ENCODE assay signal across 2 cellular contexts in the genomic region with DNA sequence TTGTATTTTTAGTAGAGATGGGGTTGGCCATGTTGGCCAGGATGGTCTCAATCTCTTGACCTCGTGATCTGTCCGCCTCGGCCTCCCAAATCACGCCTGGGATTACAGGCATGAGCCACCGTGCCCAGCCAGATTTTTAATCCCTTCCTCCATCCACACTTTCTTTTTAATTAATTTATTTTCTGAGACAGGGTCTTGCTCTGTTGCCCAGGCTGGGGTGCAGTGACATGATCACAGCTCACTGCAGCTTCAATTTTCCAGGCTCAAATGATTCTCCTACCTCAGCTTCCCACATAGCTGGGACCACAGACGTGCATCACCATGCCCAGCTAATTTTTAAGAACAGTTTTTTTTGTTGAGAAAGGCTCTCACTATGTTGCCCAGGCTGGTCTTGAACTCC.
TF ChIP-seq lines count a peak whose summit lies in the region.

No MANE protein-coding gene starts in this region.

TF ChIP-seq in GM23338, 12 proteins besides CTCF, POLR2A, EP300 and RAD21 (continues in another document):
- TF ChIP-seq, protein P1, sequence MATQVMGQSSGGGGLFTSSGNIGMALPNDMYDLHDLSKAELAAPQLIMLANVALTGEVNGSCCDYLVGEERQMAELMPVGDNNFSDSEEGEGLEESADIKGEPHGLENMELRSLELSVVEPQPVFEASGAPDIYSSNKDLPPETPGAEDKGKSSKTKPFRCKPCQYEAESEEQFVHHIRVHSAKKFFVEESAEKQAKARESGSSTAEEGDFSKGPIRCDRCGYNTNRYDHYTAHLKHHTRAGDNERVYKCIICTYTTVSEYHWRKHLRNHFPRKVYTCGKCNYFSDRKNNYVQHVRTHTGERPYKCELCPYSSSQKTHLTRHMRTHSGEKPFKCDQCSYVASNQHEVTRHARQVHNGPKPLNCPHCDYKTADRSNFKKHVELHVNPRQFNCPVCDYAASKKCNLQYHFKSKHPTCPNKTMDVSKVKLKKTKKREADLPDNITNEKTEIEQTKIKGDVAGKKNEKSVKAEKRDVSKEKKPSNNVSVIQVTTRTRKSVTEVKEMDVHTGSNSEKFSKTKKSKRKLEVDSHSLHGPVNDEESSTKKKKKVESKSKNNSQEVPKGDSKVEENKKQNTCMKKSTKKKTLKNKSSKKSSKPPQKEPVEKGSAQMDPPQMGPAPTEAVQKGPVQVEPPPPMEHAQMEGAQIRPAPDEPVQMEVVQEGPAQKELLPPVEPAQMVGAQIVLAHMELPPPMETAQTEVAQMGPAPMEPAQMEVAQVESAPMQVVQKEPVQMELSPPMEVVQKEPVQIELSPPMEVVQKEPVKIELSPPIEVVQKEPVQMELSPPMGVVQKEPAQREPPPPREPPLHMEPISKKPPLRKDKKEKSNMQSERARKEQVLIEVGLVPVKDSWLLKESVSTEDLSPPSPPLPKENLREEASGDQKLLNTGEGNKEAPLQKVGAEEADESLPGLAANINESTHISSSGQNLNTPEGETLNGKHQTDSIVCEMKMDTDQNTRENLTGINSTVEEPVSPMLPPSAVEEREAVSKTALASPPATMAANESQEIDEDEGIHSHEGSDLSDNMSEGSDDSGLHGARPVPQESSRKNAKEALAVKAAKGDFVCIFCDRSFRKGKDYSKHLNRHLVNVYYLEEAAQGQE (IDR thresholded peaks at IDR 0.05; ENCODE audit: unreplicated experiment), result no peak
- TF ChIP-seq JUNB (IDR thresholded peaks at IDR 0.05; ENCODE audit: unreplicated experiment), result no peak
- TF ChIP-seq STAT1 (IDR thresholded peaks at IDR 0.05; ENCODE audit: unreplicated experiment), result no peak
- TF ChIP-seq, protein P2, sequence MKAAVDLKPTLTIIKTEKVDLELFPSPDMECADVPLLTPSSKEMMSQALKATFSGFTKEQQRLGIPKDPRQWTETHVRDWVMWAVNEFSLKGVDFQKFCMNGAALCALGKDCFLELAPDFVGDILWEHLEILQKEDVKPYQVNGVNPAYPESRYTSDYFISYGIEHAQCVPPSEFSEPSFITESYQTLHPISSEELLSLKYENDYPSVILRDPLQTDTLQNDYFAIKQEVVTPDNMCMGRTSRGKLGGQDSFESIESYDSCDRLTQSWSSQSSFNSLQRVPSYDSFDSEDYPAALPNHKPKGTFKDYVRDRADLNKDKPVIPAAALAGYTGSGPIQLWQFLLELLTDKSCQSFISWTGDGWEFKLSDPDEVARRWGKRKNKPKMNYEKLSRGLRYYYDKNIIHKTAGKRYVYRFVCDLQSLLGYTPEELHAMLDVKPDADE (IDR thresholded peaks at IDR 0.05), result no peak
- TF ChIP-seq POLR2AphosphoS5 (IDR thresholded peaks at IDR 0.05; ENCODE audit: low read depth), result no peak
- no peak for TF ChIP-seq CREB1 (CRISPR knock-in tag; IDR thresholded peaks at IDR 0.05; ENCODE audit: low read depth)
- TF ChIP-seq NANOG (IDR thresholded peaks at IDR 0.05; ENCODE audit: borderline replicate concordance), result no peak
- TF ChIP-seq ZNF331 (CRISPR knock-in tag; IDR thresholded peaks at IDR 0.05; ENCODE audit: low read depth), result no peak
- TF ChIP-seq, protein P3, sequence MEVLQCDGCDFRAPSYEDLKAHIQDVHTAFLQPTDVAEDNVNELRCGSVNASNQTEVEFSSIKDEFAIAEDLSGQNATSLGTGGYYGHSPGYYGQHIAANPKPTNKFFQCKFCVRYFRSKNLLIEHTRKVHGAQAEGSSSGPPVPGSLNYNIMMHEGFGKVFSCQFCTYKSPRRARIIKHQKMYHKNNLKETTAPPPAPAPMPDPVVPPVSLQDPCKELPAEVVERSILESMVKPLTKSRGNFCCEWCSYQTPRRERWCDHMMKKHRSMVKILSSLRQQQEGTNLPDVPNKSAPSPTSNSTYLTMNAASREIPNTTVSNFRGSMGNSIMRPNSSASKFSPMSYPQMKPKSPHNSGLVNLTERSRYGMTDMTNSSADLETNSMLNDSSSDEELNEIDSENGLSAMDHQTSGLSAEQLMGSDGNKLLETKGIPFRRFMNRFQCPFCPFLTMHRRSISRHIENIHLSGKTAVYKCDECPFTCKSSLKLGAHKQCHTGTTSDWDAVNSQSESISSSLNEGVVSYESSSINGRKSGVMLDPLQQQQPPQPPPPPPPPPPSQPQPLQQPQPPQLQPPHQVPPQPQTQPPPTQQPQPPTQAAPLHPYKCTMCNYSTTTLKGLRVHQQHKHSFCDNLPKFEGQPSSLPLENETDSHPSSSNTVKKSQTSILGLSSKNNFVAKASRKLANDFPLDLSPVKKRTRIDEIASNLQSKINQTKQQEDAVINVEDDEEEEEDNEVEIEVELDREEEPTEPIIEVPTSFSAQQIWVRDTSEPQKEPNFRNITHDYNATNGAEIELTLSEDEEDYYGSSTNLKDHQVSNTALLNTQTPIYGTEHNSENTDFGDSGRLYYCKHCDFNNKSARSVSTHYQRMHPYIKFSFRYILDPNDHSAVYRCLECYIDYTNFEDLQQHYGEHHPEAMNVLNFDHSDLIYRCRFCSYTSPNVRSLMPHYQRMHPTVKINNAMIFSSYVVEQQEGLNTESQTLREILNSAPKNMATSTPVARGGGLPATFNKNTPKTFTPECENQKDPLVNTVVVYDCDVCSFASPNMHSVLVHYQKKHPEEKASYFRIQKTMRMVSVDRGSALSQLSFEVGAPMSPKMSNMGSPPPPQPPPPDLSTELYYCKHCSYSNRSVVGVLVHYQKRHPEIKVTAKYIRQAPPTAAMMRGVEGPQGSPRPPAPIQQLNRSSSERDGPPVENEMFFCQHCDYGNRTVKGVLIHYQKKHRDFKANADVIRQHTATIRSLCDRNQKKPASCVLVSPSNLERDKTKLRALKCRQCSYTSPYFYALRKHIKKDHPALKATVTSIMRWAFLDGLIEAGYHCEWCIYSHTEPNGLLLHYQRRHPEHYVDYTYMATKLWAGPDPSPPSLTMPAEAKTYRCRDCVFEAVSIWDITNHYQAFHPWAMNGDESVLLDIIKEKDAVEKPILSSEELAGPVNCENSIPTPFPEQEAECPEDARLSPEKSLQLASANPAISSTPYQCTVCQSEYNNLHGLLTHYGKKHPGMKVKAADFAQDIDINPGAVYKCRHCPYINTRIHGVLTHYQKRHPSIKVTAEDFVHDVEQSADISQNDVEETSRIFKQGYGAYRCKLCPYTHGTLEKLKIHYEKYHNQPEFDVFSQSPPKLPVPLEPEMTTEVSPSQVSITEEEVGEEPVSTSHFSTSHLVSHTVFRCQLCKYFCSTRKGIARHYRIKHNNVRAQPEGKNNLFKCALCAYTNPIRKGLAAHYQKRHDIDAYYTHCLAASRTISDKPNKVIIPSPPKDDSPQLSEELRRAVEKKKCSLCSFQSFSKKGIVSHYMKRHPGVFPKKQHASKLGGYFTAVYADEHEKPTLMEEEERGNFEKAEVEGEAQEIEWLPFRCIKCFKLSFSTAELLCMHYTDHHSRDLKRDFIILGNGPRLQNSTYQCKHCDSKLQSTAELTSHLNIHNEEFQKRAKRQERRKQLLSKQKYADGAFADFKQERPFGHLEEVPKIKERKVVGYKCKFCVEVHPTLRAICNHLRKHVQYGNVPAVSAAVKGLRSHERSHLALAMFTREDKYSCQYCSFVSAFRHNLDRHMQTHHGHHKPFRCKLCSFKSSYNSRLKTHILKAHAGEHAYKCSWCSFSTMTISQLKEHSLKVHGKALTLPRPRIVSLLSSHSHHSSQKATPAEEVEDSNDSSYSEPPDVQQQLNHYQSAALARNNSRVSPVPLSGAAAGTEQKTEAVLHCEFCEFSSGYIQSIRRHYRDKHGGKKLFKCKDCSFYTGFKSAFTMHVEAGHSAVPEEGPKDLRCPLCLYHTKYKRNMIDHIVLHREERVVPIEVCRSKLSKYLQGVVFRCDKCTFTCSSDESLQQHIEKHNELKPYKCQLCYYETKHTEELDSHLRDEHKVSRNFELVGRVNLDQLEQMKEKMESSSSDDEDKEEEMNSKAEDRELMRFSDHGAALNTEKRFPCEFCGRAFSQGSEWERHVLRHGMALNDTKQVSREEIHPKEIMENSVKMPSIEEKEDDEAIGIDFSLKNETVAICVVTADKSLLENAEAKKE (CRISPR knock-in tag; IDR thresholded peaks at IDR 0.05), result no peak
- no peak for TF ChIP-seq ZNF114 (CRISPR knock-in tag; IDR thresholded peaks at IDR 0.05)

TF ChIP-seq in HepG2, 621 proteins besides CTCF, POLR2A, EP300 and RAD21:
- peak; percentile 60; the same call in 1 of the 2 replicates for TF ChIP-seq ZNF121 (CRISPR knock-in tag; IDR thresholded peaks at IDR 0.05)
- TF ChIP-seq TEAD3 (CRISPR knock-in tag; optimal IDR thresholded peaks at IDR 0.05; ENCODE audit: borderline replicate concordance), result no peak
- TF ChIP-seq HIVEP1 (CRISPR knock-in tag; IDR thresholded peaks at IDR 0.05), result no peak
